1 cellular context compared by ENCODE assay signal in genomic region chr4:39514888-39515401, GRCh38.
TF ChIP-seq lines count a peak whose summit lies in the region.

No MANE protein-coding gene starts in this region.

TF ChIP-seq in HepG2, 621 proteins besides CTCF, POLR2A, EP300 and RAD21 (continued from another document and continues in another):
- no peak for TF ChIP-seq SNAPC5 (CRISPR knock-in tag; IDR thresholded peaks at IDR 0.05; ENCODE audit: borderline replicate concordance)
- TF ChIP-seq, protein P1, sequence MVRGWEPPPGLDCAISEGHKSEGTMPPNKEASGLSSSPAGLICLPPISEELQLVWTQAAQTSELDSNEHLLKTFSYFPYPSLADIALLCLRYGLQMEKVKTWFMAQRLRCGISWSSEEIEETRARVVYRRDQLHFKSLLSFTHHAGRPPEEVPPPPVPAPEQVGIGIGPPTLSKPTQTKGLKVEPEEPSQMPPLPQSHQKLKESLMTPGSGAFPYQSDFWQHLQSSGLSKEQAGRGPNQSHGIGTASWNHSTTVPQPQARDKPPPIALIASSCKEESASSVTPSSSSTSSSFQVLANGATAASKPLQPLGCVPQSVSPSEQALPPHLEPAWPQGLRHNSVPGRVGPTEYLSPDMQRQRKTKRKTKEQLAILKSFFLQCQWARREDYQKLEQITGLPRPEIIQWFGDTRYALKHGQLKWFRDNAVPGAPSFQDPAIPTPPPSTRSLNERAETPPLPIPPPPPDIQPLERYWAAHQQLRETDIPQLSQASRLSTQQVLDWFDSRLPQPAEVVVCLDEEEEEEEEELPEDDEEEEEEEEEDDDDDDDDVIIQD (CRISPR knock-in tag; IDR thresholded peaks at IDR 0.05; ENCODE audit: low read depth), result peak; percentile 82; the same call in 1 of the 2 replicates
- TF ChIP-seq FOSL2 (CRISPR knock-in tag; IDR thresholded peaks at IDR 0.05), result peak; percentile 94
- TF ChIP-seq ARID5B (CRISPR knock-in tag; IDR thresholded peaks at IDR 0.05), result peak; percentile 99
- TF ChIP-seq, protein P2, sequence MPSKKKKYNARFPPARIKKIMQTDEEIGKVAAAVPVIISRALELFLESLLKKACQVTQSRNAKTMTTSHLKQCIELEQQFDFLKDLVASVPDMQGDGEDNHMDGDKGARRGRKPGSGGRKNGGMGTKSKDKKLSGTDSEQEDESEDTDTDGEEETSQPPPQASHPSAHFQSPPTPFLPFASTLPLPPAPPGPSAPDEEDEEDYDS (CRISPR knock-in tag; IDR thresholded peaks at IDR 0.05), result peak; percentile 69
- TF ChIP-seq NFATC3 (CRISPR knock-in tag; IDR thresholded peaks at IDR 0.05), result no peak
- peak; percentile 46; the same call in 1 of the 2 replicates for TF ChIP-seq MYC (CRISPR knock-in tag; IDR thresholded peaks at IDR 0.05; ENCODE audit: borderline replicate concordance)
- peak; percentile 90 for TF ChIP-seq HOXA3 (CRISPR knock-in tag; IDR thresholded peaks at IDR 0.05)
- TF ChIP-seq, protein P3, sequence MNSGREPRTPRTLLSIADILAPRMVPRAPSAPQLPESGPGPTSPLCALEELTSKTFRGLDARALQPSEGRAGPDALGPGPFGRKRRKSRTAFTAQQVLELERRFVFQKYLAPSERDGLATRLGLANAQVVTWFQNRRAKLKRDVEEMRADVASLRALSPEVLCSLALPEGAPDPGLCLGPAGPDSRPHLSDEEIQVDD (CRISPR knock-in tag; IDR thresholded peaks at IDR 0.05; ENCODE audit: borderline replicate concordance), result no peak
- peak; percentile 97 for TF ChIP-seq RCOR2 (CRISPR knock-in tag; IDR thresholded peaks at IDR 0.05)
- TF ChIP-seq, protein P4, sequence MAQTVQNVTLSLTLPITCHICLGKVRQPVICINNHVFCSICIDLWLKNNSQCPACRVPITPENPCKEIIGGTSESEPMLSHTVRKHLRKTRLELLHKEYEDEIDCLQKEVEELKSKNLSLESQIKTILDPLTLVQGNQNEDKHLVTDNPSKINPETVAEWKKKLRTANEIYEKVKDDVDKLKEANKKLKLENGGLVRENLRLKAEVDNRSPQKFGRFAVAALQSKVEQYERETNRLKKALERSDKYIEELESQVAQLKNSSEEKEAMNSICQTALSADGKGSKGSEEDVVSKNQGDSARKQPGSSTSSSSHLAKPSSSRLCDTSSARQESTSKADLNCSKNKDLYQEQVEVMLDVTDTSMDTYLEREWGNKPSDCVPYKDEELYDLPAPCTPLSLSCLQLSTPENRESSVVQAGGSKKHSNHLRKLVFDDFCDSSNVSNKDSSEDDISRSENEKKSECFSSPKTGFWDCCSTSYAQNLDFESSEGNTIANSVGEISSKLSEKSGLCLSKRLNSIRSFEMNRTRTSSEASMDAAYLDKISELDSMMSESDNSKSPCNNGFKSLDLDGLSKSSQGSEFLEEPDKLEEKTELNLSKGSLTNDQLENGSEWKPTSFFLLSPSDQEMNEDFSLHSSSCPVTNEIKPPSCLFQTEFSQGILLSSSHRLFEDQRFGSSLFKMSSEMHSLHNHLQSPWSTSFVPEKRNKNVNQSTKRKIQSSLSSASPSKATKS (CRISPR knock-in tag; IDR thresholded peaks at IDR 0.05), result no peak
- TF ChIP-seq RBFOX2 (IDR thresholded peaks at IDR 0.05; ENCODE audit: low read depth, low read length), result peak; percentile 31; the same call in 1 of the 2 replicates
- TF ChIP-seq MAFG (CRISPR knock-in tag; IDR thresholded peaks at IDR 0.05), result peak; percentile 85
- TF ChIP-seq, protein P5, sequence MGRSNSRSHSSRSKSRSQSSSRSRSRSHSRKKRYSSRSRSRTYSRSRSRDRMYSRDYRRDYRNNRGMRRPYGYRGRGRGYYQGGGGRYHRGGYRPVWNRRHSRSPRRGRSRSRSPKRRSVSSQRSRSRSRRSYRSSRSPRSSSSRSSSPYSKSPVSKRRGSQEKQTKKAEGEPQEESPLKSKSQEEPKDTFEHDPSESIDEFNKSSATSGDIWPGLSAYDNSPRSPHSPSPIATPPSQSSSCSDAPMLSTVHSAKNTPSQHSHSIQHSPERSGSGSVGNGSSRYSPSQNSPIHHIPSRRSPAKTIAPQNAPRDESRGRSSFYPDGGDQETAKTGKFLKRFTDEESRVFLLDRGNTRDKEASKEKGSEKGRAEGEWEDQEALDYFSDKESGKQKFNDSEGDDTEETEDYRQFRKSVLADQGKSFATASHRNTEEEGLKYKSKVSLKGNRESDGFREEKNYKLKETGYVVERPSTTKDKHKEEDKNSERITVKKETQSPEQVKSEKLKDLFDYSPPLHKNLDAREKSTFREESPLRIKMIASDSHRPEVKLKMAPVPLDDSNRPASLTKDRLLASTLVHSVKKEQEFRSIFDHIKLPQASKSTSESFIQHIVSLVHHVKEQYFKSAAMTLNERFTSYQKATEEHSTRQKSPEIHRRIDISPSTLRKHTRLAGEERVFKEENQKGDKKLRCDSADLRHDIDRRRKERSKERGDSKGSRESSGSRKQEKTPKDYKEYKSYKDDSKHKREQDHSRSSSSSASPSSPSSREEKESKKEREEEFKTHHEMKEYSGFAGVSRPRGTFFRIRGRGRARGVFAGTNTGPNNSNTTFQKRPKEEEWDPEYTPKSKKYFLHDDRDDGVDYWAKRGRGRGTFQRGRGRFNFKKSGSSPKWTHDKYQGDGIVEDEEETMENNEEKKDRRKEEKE (IDR thresholded peaks at IDR 0.05), result no peak
- 0 out of 2 replicates have a peak, but pooled peaks have one; percentile 43 for TF ChIP-seq ZNF619 (CRISPR knock-in tag; IDR thresholded peaks at IDR 0.05)
- no peak for TF ChIP-seq SETDB1 (CRISPR knock-in tag; IDR thresholded peaks at IDR 0.05; ENCODE audit: borderline replicate concordance)
- no peak for TF ChIP-seq NFYB (CRISPR knock-in tag; IDR thresholded peaks at IDR 0.05)
- TF ChIP-seq, protein P6, sequence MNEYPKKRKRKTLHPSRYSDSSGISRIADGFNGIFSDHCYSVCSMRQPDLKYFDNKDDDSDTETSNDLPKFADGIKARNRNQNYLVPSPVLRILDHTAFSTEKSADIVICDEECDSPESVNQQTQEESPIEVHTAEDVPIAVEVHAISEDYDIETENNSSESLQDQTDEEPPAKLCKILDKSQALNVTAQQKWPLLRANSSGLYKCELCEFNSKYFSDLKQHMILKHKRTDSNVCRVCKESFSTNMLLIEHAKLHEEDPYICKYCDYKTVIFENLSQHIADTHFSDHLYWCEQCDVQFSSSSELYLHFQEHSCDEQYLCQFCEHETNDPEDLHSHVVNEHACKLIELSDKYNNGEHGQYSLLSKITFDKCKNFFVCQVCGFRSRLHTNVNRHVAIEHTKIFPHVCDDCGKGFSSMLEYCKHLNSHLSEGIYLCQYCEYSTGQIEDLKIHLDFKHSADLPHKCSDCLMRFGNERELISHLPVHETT (CRISPR knock-in tag; conservative IDR thresholded peaks at IDR 0.05), result no peak
- TF ChIP-seq RORA (CRISPR knock-in tag; IDR thresholded peaks at IDR 0.05), result no peak
- TF ChIP-seq ZFP37 (CRISPR knock-in tag; IDR thresholded peaks at IDR 0.05; ENCODE audit: borderline replicate concordance), result 0 out of 2 replicates have a peak, but pooled peaks have one; percentile 35
- TF ChIP-seq, protein P7, sequence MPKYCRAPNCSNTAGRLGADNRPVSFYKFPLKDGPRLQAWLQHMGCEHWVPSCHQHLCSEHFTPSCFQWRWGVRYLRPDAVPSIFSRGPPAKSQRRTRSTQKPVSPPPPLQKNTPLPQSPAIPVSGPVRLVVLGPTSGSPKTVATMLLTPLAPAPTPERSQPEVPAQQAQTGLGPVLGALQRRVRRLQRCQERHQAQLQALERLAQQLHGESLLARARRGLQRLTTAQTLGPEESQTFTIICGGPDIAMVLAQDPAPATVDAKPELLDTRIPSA (CRISPR knock-in tag; IDR thresholded peaks at IDR 0.05; ENCODE audit: borderline replicate concordance), result no peak
- TF ChIP-seq STAG1 (CRISPR knock-in tag; IDR thresholded peaks at IDR 0.05), result peak; percentile 37
- TF ChIP-seq ZNF318 (CRISPR knock-in tag; IDR thresholded peaks at IDR 0.05), result no peak
- no peak for TF ChIP-seq HNRNPK (IDR thresholded peaks at IDR 0.05; ENCODE audit: low read depth, low read length, poor library complexity, severe bottlenecking)
- peak; percentile 89; the same call in 1 of the 2 replicates for TF ChIP-seq ZNF816 (CRISPR knock-in tag; IDR thresholded peaks at IDR 0.05; ENCODE audit: borderline replicate concordance)
- TF ChIP-seq POLR2AphosphoS5 (IDR thresholded peaks at IDR 0.05; ENCODE audit: low read depth, low read length), result no peak; the same call in 1 of the 2 replicates
- TF ChIP-seq NR3C1 (CRISPR knock-in tag; IDR thresholded peaks at IDR 0.05), result no peak
- TF ChIP-seq PPARG (CRISPR knock-in tag; conservative IDR thresholded peaks at IDR 0.05), result peak; percentile 86
- TF ChIP-seq TBX2 (CRISPR knock-in tag; IDR thresholded peaks at IDR 0.05; ENCODE audit: borderline replicate concordance), result peak; percentile 93
- TF ChIP-seq MIER2 (CRISPR knock-in tag; IDR thresholded peaks at IDR 0.05), result peak; percentile 76
- peak; percentile 83; the same call in 1 of the 2 replicates for TF ChIP-seq HNRNPUL1 (IDR thresholded peaks at IDR 0.05; ENCODE audit: low read depth, low read length)
- no peak for TF ChIP-seq FIP1L1 (IDR thresholded peaks at IDR 0.05; ENCODE audit: borderline replicate concordance, insufficient read depth, low read depth, low read length)
- peak; percentile 93; the same call in 1 of the 2 replicates for TF ChIP-seq FOXJ3 (CRISPR knock-in tag; IDR thresholded peaks at IDR 0.05; ENCODE audit: borderline replicate concordance)
- TF ChIP-seq ZNF781 (CRISPR knock-in tag; IDR thresholded peaks at IDR 0.05; ENCODE audit: borderline replicate concordance, not compliant biosample characterization), result peak; percentile 39
- peak; percentile 83 for TF ChIP-seq CREM (IDR thresholded peaks at IDR 0.05)
- no peak for TF ChIP-seq CREM (CRISPR knock-in tag; IDR thresholded peaks at IDR 0.05)
